In the genomic region with DNA sequence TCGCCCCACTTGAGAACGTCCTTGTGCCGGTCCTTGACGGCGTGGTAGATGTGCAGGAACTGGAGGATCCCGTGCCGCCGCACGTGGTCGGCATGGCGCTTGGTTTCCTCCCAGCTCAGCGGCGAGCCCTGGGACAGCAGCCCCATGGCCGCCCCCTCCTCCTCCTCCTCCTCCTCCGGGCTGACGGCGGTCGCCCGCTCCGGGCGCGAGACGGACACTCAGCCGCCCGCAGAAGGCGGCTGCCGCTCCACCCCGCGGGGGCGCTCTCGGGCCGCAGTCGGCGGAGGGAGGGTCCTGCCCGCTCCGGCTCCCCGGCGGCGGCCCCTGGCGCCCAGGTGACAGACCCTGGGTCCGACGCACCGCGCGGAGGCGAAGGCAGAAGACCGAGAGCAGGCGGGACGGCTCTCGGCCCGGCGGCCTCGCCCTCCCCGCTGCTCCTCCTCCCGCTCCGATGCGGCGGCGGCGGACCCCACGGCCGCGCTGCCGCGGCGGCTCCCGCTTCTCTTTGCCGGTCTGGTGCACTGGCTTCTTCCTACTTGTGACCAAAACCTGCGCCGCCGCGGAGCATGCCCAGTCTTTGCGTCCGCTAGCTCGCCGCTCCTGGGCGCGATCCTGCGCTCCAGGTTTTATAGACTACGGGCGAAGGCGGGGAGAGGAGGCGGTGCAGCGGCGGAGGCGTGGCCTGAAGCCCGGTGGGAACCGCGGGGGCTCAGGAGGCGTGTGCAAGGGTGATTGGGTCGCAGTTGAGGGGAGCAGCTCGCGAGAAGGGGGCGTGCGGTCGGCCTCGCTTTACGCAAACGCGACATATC, we compare ENCODE assay signal across 8 cellular contexts. TPM values are rescaled to one million over a fixed set of nuclear protein-coding genes. Genes with fewer than 3 reads are reported as not detected.
DNase-seq lines count a peak whose midpoint lies in the region; ATAC-seq and TF ChIP-seq lines count a peak whose summit lies in the region.

Gene GCLC, minus strand, starts transcription at position 602 of the 809 bp plus-strand sequence. Its CDS starts 456 bp downstream, at position 146.

- peaks cover 52% of the 10 kb centered on the region for H3K4me1 ChIP-seq in PC-9 (replicated peaks; ENCODE audit: insufficient read depth)
- peaks cover 0 to 13% of the 10 kb centered on the region in 2 donors for H3K4me1 ChIP-seq in muscle layer of duodenum (ENCODE audit: control insufficient read depth in 1 of 2, insufficient read depth in 2 of 2, low read length in 2 of 2)

- H3K9me3 ChIP-seq in PC-9 (ENCODE audit: insufficient read depth, low read depth) (no peaks in the 10 kb centered on the region), muscle layer of duodenum (ENCODE audit: control insufficient read depth in 1 of 2, low read length in 2 of 2) (no peaks in the 10 kb centered on the region)

- peak within 1 kb of the TSS; percentile 79 for H3K4me3 ChIP-seq in PC-9
- H3K4me3 ChIP-seq in muscle layer of duodenum (ENCODE audit: low read depth in 1 of 2, low read length in 2 of 2): peak within 1 kb of the TSS; percentile 84 to 95

- intact Hi-C loops in PC-9 (cut with micrococcal nuclease; ENCODE audit: unreplicated experiment): loop anchor here (2.0 to 5.0 kb wide), 4 partner anchors 106 to 432 kb away; no protein-coding TSS in a partner anchor

- no peaks in the 10 kb centered on the region for H3K9me2 ChIP-seq in PC-9 (ENCODE audit: insufficient read depth)

- no TSS peak for BruUV-seq in PC-9 (replicated peaks; lab: Mats Ljungman, UMichigan)

- peak within 1 kb of the TSS; percentile 98 for H3K4me2 ChIP-seq in PC-9

- H3K27me3 ChIP-seq in PC-9 (ENCODE audit: insufficient read depth, low read depth) (no peaks in the 10 kb centered on the region), muscle layer of duodenum (ENCODE audit: low read depth, low read length) (no peaks in the 10 kb centered on the region)

- peak; percentile 55 for ATAC-seq in GM21529 (IDR thresholded peaks at IDR 0.05; ENCODE audit: unreplicated experiment)
- ATAC-seq in esophagus mucosa: peak; percentile 83

- CTCF ChIA-PET in PC-9 (lab: Charles Lee): interaction anchor here (0.6 kb wide), 2 partner anchors 129 to 436 kb away, joined by 3 to 4 read pairs; no protein-coding TSS in a partner anchor

- peak; percentile 98 for DNase-seq in DMS53 (lab: John Stamatoyannopoulos, UW)
- peak; percentile 85 to 95 for DNase-seq in PC-9
- DNase-seq in activated T-cell treated with anti-CD3 and anti-CD28 coated beads, Interleukin-2, amount 50 U/mL, for 24 hours: peak; percentile 94
- DNase-seq in stimulated activated CD8-positive, alpha-beta memory T cell treated with anti-CD3 and anti-CD28 coated beads, Interleukin-7, amount 100 ng/mL, for 4 hours (ENCODE audit: low read depth in 2 of 2): peak; percentile 78 to 88

- H3K27me3 Mint-ChIP-seq in activated T-cell treated with anti-CD3 and anti-CD28 coated beads, Interleukin-2, amount 50 U/mL, for 24 hours: no peaks in the 10 kb centered on the region

- H3K27ac ChIP-seq in PC-9 (peak within 1 kb of the TSS; percentile 96), muscle layer of duodenum (ENCODE audit: low read length) (peak within 1 kb of the TSS; percentile 77)

- H3K4me3 Mint-ChIP-seq in activated T-cell treated with anti-CD3 and anti-CD28 coated beads, Interleukin-2, amount 50 U/mL, for 24 hours: peak within 1 kb of the TSS; percentile 85

- POLR2A ChIA-PET in PC-9 (lab: Charles Lee; ENCODE audit: unreplicated experiment): interaction anchor here (0.6 to 1.2 kb wide), 8 partner anchors 9 to 606 kb away, joined by 3 to 9 read pairs (median 3); no protein-coding TSS in a partner anchor

- H3K9me3 Mint-ChIP-seq in activated T-cell treated with anti-CD3 and anti-CD28 coated beads, Interleukin-2, amount 50 U/mL, for 24 hours: peaks cover 2% of the 10 kb centered on the region

- peak; percentile 46; the same call in 1 of the 2 replicates for TF ChIP-seq RAD21 in Ishikawa (IDR thresholded peaks at IDR 0.05; ENCODE audit: low read depth)

- peak within 1 kb of the TSS; percentile 90 for H3K27ac Mint-ChIP-seq in activated T-cell treated with anti-CD3 and anti-CD28 coated beads, Interleukin-2, amount 50 U/mL, for 24 hours

- no peak for TF ChIP-seq EP300 in Ishikawa (IDR thresholded peaks at IDR 0.05; ENCODE audit: borderline replicate concordance)

- H4K20me1 ChIP-seq in PC-9 (ENCODE audit: insufficient read depth): peaks cover 46% of the 10 kb centered on the region

- peak; percentile 61; the same call in 1 of the 2 replicates for TF ChIP-seq CTCF in PC-9 (conservative IDR thresholded peaks at IDR 0.05)

- H3K4me1 Mint-ChIP-seq in activated T-cell treated with anti-CD3 and anti-CD28 coated beads, Interleukin-2, amount 50 U/mL, for 24 hours (ENCODE audit: low read depth): peaks cover 67% of the 10 kb centered on the region

- H3K36me3 Mint-ChIP-seq in activated T-cell treated with anti-CD3 and anti-CD28 coated beads, Interleukin-2, amount 50 U/mL, for 24 hours (ENCODE audit: low read depth): peaks cover 17% of the 10 kb centered on the region

- H3K79me2 ChIP-seq in PC-9 (ENCODE audit: low read depth): peaks cover 76% of the 10 kb centered on the region

- peak within 1 kb of the TSS; percentile 75; the same call in 1 of the 2 replicates for H2AFZ ChIP-seq in PC-9

- peaks cover 22% of the 10 kb centered on the region; the same call in 1 of the 2 replicates for H3F3A ChIP-seq in PC-9 (ENCODE audit: insufficient read depth, low read depth)

- H3K36me3 ChIP-seq in PC-9 (ENCODE audit: low read depth): peaks cover 34% of the 10 kb centered on the region
- H3K36me3 ChIP-seq in muscle layer of duodenum (ENCODE audit: control insufficient read depth in 1 of 2, insufficient read depth in 2 of 2, low read length in 2 of 2): no peaks in the 10 kb centered on the region

TF ChIP-seq in Ishikawa, 13 proteins besides CTCF, POLR2A, EP300 and RAD21:
- TF ChIP-seq ZBTB7A (IDR thresholded peaks at IDR 0.05; ENCODE audit: low read depth) (peak; percentile 37; the same call in 1 of the 2 replicates), YY1 (IDR thresholded peaks at IDR 0.05; ENCODE audit: low read depth) (peak; percentile 71), USF1 (IDR thresholded peaks at IDR 0.05) (no peak; the same call in 1 of the 2 replicates), TEAD4 (IDR thresholded peaks at IDR 0.05) (peak; percentile 24; the same call in 1 of the 2 replicates), CREB1 (IDR thresholded peaks at IDR 0.05; ENCODE audit: low read depth) (0 out of 2 replicates have a peak, but pooled peaks have one; percentile 44), NFIC (IDR thresholded peaks at IDR 0.05) (peak; percentile 48; the same call in 1 of the 2 replicates), EGR1 (IDR thresholded peaks at IDR 0.05) (peak; percentile 52; the same call in 1 of the 2 replicates), FOXM1 (IDR thresholded peaks at IDR 0.05; ENCODE audit: borderline replicate concordance, low read depth) (no peak), CEBPB (IDR thresholded peaks at IDR 0.05) (no peak), TAF1 (IDR thresholded peaks at IDR 0.05; ENCODE audit: low read depth) (peak; percentile 77; the same call in 1 of the 2 replicates), TCF12 (IDR thresholded peaks at IDR 0.05; ENCODE audit: low read depth) (no peak)
- TF ChIP-seq, protein P1, sequence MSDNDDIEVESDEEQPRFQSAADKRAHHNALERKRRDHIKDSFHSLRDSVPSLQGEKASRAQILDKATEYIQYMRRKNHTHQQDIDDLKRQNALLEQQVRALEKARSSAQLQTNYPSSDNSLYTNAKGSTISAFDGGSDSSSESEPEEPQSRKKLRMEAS (IDR thresholded peaks at IDR 0.05): peak; percentile 90

RNA-seq across cellular contexts. Expression of gene GCLC, which starts in this region (rescaled TPM):
- total RNA-seq in PC-9 (2021) (213 and 254 TPM in 2 replicates), esophagus mucosa (24.5 TPM)

Comparison
In these comparisons a context has a peak if more than half of its experiments do, and no peak if none do; other contexts are left out.
1. Peak in every context shown above with its lines: DNase-seq, ATAC-seq, H3K4me3 ChIP-seq and H3K27ac ChIP-seq.